Comparison of ENCODE assay signal across 11 cellular contexts in the genomic region with DNA sequence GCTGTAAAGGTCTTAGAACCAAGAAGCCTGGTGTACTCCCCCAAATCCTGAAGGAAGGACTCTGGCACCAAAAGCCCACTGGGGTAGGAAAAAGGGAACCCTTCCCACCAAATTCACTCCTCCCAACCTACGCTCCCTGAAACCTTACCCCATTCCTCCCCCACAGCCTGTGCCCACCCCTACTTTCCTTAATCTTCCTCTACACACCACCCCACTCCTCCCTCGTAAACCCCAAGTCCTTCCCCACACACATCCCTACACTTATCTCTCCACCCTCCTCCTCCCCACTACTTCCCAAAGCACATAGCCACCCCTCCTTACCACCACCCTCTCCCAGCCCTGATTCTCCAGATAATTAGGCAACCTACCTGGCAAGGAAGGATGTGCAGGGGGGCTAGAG. TPM values are rescaled to one million over a fixed set of nuclear protein-coding genes. Genes with fewer than 3 reads are reported as not detected.
DNase-seq lines count a peak whose midpoint lies in the region; TF ChIP-seq lines count a peak whose summit lies in the region.
"Had no signal": no experiment of that assay in that cellular context is flagged by ENCODE, and none has a peak within 500 bp of the region (broad histone marks: within the 10 kb centered on the region; RNA-seq: fewer than 3 reads in every experiment).

No MANE protein-coding gene starts in this region.

- H3K27me3 Mint-ChIP-seq in chondrocyte (ENCODE audit: low read depth) (no peaks in the 10 kb centered on the region), neural progenitor cell (ENCODE audit: insufficient read depth, low read depth) (peaks cover 5% of the 10 kb centered on the region)

- H3K27ac ChIP-seq in KOPT-K1 (ENCODE audit: low read depth, low read length, poor library complexity, severe bottlenecking) (peak overlapping the region; percentile 92), neural progenitor cell (no peak overlapping the region)
- H3K27ac ChIP-seq: thyroid gland had no signal

- no peaks in the 10 kb centered on the region for H3K4me1 ChIP-seq in neural progenitor cell

- H3K9me3 Mint-ChIP-seq in chondrocyte (ENCODE audit: low read depth): no peaks in the 10 kb centered on the region
- H3K9me3 Mint-ChIP-seq in neural progenitor cell: peaks cover 4% of the 10 kb centered on the region

- H3K79me2 ChIP-seq in neural progenitor cell (ENCODE audit: low read depth): peaks cover 37% of the 10 kb centered on the region

- DNase-seq in GM06990 (ENCODE audit: extremely low read depth, insufficient read length) (no peak), chondrocyte (ENCODE audit: low spot score) (no peak), neural progenitor cell (ENCODE audit: low spot score) (no peak), NCI-H774 (lab: John Stamatoyannopoulos, UW) (no peak), NCI-H82 treated with DMSO at 0.1 percent for 48 hours (lab: John Stamatoyannopoulos, UW; ENCODE audit: unreplicated experiment) (no peak), Kasumi-1 (lab: John Stamatoyannopoulos, UW) (no peak)
- DNase-seq: hippocampal formation; stimulated activated CD4-positive, alpha-beta T cell treated with anti-CD3 and anti-CD28 coated beads, Interleukin-2, amount 100 ng/mL, for 48 hours had no signal

- H3K27ac Mint-ChIP-seq in chondrocyte (ENCODE audit: unreplicated experiment): peak overlapping the region; percentile 36
- H3K27ac Mint-ChIP-seq in neural progenitor cell: no peak overlapping the region

- H3K4me2 ChIP-seq in neural progenitor cell: peak overlapping the region; percentile 81

- TF ChIP-seq CTCF in GM06990 (IDR thresholded peaks at IDR 0.05; ENCODE audit: insufficient read depth, low read length, poor library complexity, severe bottlenecking): no peak
- no peak for TF ChIP-seq CTCF in chondrocyte (IDR thresholded peaks at IDR 0.05)
- no peak for TF ChIP-seq CTCF in neural progenitor cell (IDR thresholded peaks at IDR 0.05)

- H3K4me1 Mint-ChIP-seq in chondrocyte (ENCODE audit: low read depth) (peaks cover 19% of the 10 kb centered on the region), neural progenitor cell (peaks cover 17% of the 10 kb centered on the region)

- H2AFZ ChIP-seq in neural progenitor cell (replicated peaks): no peak overlapping the region

- peaks cover 3% of the 10 kb centered on the region for H3K36me3 ChIP-seq in GM06990 (ENCODE audit: control insufficient read depth, insufficient read depth, low read length)
- H3K36me3 ChIP-seq in KOPT-K1 (ENCODE audit: insufficient read depth, low read length): peaks cover 40% of the 10 kb centered on the region
- H3K36me3 ChIP-seq in neural progenitor cell: no peaks in the 10 kb centered on the region

- no peak overlapping the region for H3K9ac ChIP-seq in neural progenitor cell

- peaks cover 9% of the 10 kb centered on the region for H3F3A ChIP-seq in neural progenitor cell (ENCODE audit: low read depth)

- peaks cover 16% of the 10 kb centered on the region for H4K20me1 ChIP-seq in neural progenitor cell (ENCODE audit: low read depth)

- H3K9me3 ChIP-seq in KOPT-K1 (ENCODE audit: insufficient read depth, low read length, poor library complexity, severe bottlenecking): no peaks in the 10 kb centered on the region
- no peaks in the 10 kb centered on the region for H3K9me3 ChIP-seq in neural progenitor cell (ENCODE audit: low read depth)
- H3K9me3 ChIP-seq: thyroid gland had no signal

- H3K4me3 Mint-ChIP-seq in chondrocyte (ENCODE audit: unreplicated experiment): peak overlapping the region; percentile 40
- peak overlapping the region; percentile 96 for H3K4me3 Mint-ChIP-seq in neural progenitor cell

- peaks cover 12% of the 10 kb centered on the region for H3K36me3 Mint-ChIP-seq in chondrocyte (ENCODE audit: low read depth)
- peaks cover 12% of the 10 kb centered on the region for H3K36me3 Mint-ChIP-seq in neural progenitor cell

- no peaks in the 10 kb centered on the region for H3K27me3 ChIP-seq in GM06990 (replicated peaks; ENCODE audit: control insufficient read depth, insufficient read depth, low read length)
- no peaks in the 10 kb centered on the region for H3K27me3 ChIP-seq in neural progenitor cell
- H3K27me3 ChIP-seq: thyroid gland had no signal

- H3K4me3 ChIP-seq in GM06990 (replicated peaks; ENCODE audit: low read depth, low read length): peak overlapping the region; percentile 10
- H3K4me3 ChIP-seq in neural progenitor cell: peak overlapping the region; percentile 96

RNA-seq across cellular contexts. Expression of a gene that starts 1.7 kb away (rescaled TPM):
- 31.9 to 35.2 TPM (median 32.1 TPM) in 3 replicates for total RNA-seq in chondrocyte
- 50.8 and 85.8 TPM in 2 replicates for total RNA-seq in neural progenitor cell (ENCODE audit: low replicate concordance)

RNA-seq across cellular contexts. Expression of a gene that starts 29.2 kb away (rescaled TPM):
- total RNA-seq in chondrocyte (not detected in 3 replicates), neural progenitor cell (ENCODE audit: low replicate concordance) (not detected in 2 replicates)
- total RNA-seq: myocyte, thyroid gland had no signal

RNA-seq across cellular contexts. Expression of a gene that starts 31.2 kb away (rescaled TPM):
- total RNA-seq in chondrocyte (319 to 354 TPM (median 341 TPM) in 3 replicates), neural progenitor cell (ENCODE audit: low replicate concordance) (890 and 916 TPM in 2 replicates)

RNA-seq across cellular contexts. Expression of a gene that starts 49.3 kb away (rescaled TPM):
- total RNA-seq in chondrocyte: 2.1 to 3.2 TPM (median 2.5 TPM) in 3 replicates
- total RNA-seq in neural progenitor cell (ENCODE audit: low replicate concordance): 0.99 and 4.8 TPM in 2 replicates
